In the genomic region with DNA sequence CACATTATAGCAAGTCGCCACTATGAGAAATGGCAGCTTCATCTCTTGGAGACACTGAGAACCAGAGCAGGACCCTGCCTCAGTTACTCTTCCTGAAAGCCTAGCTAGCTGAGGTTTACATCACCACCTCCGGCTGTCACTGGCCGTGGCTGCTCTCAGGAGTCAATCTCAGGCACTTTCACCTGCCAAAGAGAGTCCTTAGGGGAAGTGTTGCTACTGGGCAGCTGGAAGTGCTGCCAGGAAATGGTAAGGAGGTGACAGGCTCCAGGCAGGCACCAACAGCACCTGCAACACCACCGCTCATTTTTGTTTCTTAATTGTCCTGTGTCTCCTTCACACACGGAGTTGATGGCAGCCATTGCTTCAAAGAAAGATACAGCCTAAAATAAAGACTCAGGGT, we compare ENCODE assay signal across 19 cellular contexts.
DNase-seq lines count a peak whose midpoint lies in the region; ATAC-seq, FAIRE-seq and TF ChIP-seq lines count a peak whose summit lies in the region.
"Had no signal": no experiment of that assay in that cellular context is flagged by ENCODE, and none has a peak within 500 bp of the region (broad histone marks: within the 10 kb centered on the region; RNA-seq: fewer than 3 reads in every experiment).

No MANE protein-coding gene starts in this region.

- WGBS in lung, 2 donors, result 37 to 41% methylated on average over 5 of the region's 5 CpGs

- H3K27me3 ChIP-seq in lung (ENCODE audit: control insufficient read depth, insufficient read depth), result no peaks in the 10 kb centered on the region
- H3K27me3 ChIP-seq: BLaER1 treated with 17β-estradiol and CSF1 and Interleukin-3, amounts not matched to agents 10 nM and 100 nM had no signal

- H3K4me3 ChIP-seq in lung, result no peak overlapping the region
- H3K4me3 ChIP-seq: A549; BLaER1 treated with 17β-estradiol and CSF1 and Interleukin-3, amounts not matched to agents 10 nM and 100 nM; GM12878 had no signal

- no peaks in the 10 kb centered on the region for H3K36me3 ChIP-seq in lung (ENCODE audit: control insufficient read depth in 2 of 2, insufficient read depth in 2 of 2, low read length in 2 of 2)
- H3K36me3 ChIP-seq: BLaER1 treated with 17β-estradiol and CSF1 and Interleukin-3, amounts not matched to agents 10 nM and 100 nM had no signal

- DNase-seq in NCI-H510A treated with DMSO at 0.1 percent for 48 hours (lab: John Stamatoyannopoulos, UW), result peak; percentile 18
- no peak for DNase-seq in NCI-H510A (lab: John Stamatoyannopoulos, UW)
- peak; percentile 70 for DNase-seq in NCI-H1092 treated with DMSO at 0.1 percent for 48 hours (lab: John Stamatoyannopoulos, UW)
- peak; percentile 28 for DNase-seq in NCI-H69 (lab: John Stamatoyannopoulos, UW)
- DNase-seq in lung (ENCODE audit: low spot score), result peak; percentile 33
- no peak for DNase-seq in urothelium cell line (ENCODE audit: low spot score)
- DNase-seq: CD8-positive, alpha-beta memory T cell; GDM1; GOT3; NCI-H2081 treated with DMSO at 0.1 percent for 48 hours; NCI-H82; SIG-M5 had no signal

- H3K27ac ChIP-seq in lung (ENCODE audit: low read depth in 1 of 2, low read length in 1 of 2), result no peak overlapping the region
- H3K27ac ChIP-seq: A549; BLaER1 treated with 17β-estradiol and CSF1 and Interleukin-3, amounts not matched to agents 10 nM and 100 nM; KMS-11 had no signal

- no peaks in the 10 kb centered on the region for H3K9me3 ChIP-seq in lung (ENCODE audit: control insufficient read depth in 2 of 2, insufficient read depth in 1 of 2, low read length in 1 of 2)
- H3K9me3 ChIP-seq: A549; BLaER1 treated with 17β-estradiol and CSF1 and Interleukin-3, amounts not matched to agents 10 nM and 100 nM had no signal

- no peak for TF ChIP-seq CTCF in lung (IDR thresholded peaks at IDR 0.05; ENCODE audit: control extremely low read depth, extremely low read depth)

- no peaks in the 10 kb centered on the region for H3K4me1 ChIP-seq in lung (ENCODE audit: control insufficient read depth in 2 of 2, insufficient read depth in 2 of 2, low read length in 2 of 2)
- H3K4me1 ChIP-seq: A549; BLaER1 treated with 17β-estradiol and CSF1 and Interleukin-3, amounts not matched to agents 10 nM and 100 nM had no signal

- no peak for FAIRE-seq in urothelium cell line (lab: Jason Lieb, UNC)
- FAIRE-seq: A549, GM12878, GM18507, RCC 7860 had no signal

- no peak for ATAC-seq in lung (ENCODE audit: insufficient read depth, low FRiP score)
- ATAC-seq in GM18868 (IDR thresholded peaks at IDR 0.05; ENCODE audit: unreplicated experiment), result no peak
- ATAC-seq: A549, GM12878 had no signal

Comparison
In these comparisons a context has a peak if more than half of its experiments do, and no peak if none do; other contexts are left out.
1. DNase-seq: peak in NCI-H510A treated with DMSO at 0.1 percent for 48 hours (single experiment), NCI-H1092 treated with DMSO at 0.1 percent for 48 hours (single experiment), NCI-H69 (single experiment) and lung (single experiment); none in NCI-H510A (single experiment) and urothelium cell line (single experiment).